9 cellular contexts compared by ENCODE assay signal in the genomic region with DNA sequence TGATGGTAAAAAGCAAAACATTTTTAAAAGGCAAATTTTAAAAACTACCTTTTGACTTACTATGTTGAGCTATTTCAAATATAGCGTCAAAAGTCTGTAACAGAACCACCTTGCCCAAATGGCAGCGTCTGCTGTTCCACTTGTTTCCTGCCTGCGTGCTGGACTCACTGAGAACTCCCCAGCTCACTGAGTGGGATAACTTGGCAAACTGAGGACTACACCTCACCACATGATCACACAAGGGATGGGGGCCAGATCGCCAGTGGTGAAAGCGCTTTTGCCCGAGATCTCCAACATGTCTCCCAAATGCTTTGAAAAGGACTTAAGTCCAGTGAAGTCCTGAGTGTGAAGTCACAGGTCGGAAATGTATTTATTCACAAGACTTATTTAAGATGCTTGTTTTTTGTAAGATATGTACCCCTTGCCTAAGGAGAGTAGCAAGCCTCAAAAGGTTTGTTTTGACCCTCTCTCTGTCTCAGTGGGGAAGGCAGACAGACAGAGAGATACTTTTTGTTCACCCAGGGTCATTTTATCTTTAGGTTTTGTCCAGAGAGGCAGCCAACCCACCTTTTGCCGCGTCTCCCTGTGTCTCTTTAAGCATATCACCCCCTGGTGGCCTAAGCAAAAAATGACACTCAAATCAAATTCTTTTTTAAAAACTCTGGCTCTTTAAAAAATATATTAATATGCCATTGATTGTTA.
DNase-seq lines count a peak whose midpoint lies in the region; ATAC-seq lines count a peak whose summit lies in the region.
"Had no signal": no experiment of that assay in that cellular context is flagged by ENCODE, and none has a peak within 500 bp of the region (broad histone marks: within the 10 kb centered on the region; RNA-seq: fewer than 3 reads in every experiment).

No MANE protein-coding gene starts in this region.

- no peak overlapping the region for H3K4me3 Mint-ChIP-seq in activated T-cell treated with anti-CD3 and anti-CD28 coated beads, Interleukin-2, amount 50 U/mL, for 4 hours
- H3K4me3 Mint-ChIP-seq in activated T-helper 1 cell treated with anti-CD3 and anti-CD28 coated beads, Interleukin-12 subunit alpha, Interleukin-12 subunit beta, Interleukin-2, Interleukin-4 antibody, amounts not matched to agents 30 ng/mL and 10 ng/mL and 1 ng/mL, durations not matched to agents 14 hours and 24 hours and 36 hours = no peak overlapping the region
- H3K4me3 Mint-ChIP-seq: activated naive CD4-positive, alpha-beta T cell treated with anti-CD3 and anti-CD28 coated beads, Interleukin-2, amount 50 U/mL, for 24 hours had no signal

- intact Hi-C loops in left cardiac atrium (cut with DNase I) = loop anchor here (2.0 to 10.0 kb wide), 2 partner anchors 327 to 331 kb away; no protein-coding TSS in a partner anchor
- intact Hi-C loops in activated T-helper 1 cell treated with anti-CD3 and anti-CD28 coated beads, Interleukin-12 subunit alpha, Interleukin-12 subunit beta, Interleukin-2, Interleukin-4 antibody, amounts not matched to agents 30 ng/mL and 10 ng/mL and 1 ng/mL, durations not matched to agents 14 hours and 24 hours and 36 hours (cut with micrococcal nuclease) = loop anchor here (1.0 kb wide), 1 partner anchor 331 kb away; no protein-coding TSS in a partner anchor

- peak in 1 of 2 donors; percentile 46 for ATAC-seq in left cardiac atrium
- ATAC-seq in activated T-cell treated with anti-CD3 and anti-CD28 coated beads, Interleukin-2, amount 50 U/mL, for 4 hours = no peak

- H3K4me1 Mint-ChIP-seq in activated T-cell treated with anti-CD3 and anti-CD28 coated beads, Interleukin-2, amount 50 U/mL, for 4 hours (ENCODE audit: low read depth) = no peaks in the 10 kb centered on the region
- no peaks in the 10 kb centered on the region for H3K4me1 Mint-ChIP-seq in activated T-helper 1 cell treated with anti-CD3 and anti-CD28 coated beads, Interleukin-12 subunit alpha, Interleukin-12 subunit beta, Interleukin-2, Interleukin-4 antibody, amounts not matched to agents 30 ng/mL and 10 ng/mL and 1 ng/mL, durations not matched to agents 14 hours and 24 hours and 36 hours (ENCODE audit: low read depth)
- H3K4me1 Mint-ChIP-seq: activated naive CD4-positive, alpha-beta T cell treated with anti-CD3 and anti-CD28 coated beads, Interleukin-2, amount 50 U/mL, for 24 hours had no signal

- H3K27me3 Mint-ChIP-seq in activated T-cell treated with anti-CD3 and anti-CD28 coated beads, Interleukin-2, amount 50 U/mL, for 4 hours (ENCODE audit: low read depth) = no peaks in the 10 kb centered on the region
- peaks cover 2% of the 10 kb centered on the region for H3K27me3 Mint-ChIP-seq in activated T-helper 1 cell treated with anti-CD3 and anti-CD28 coated beads, Interleukin-12 subunit alpha, Interleukin-12 subunit beta, Interleukin-2, Interleukin-4 antibody, amounts not matched to agents 30 ng/mL and 10 ng/mL and 1 ng/mL, durations not matched to agents 14 hours and 24 hours and 36 hours (ENCODE audit: insufficient read depth)

- no peaks in the 10 kb centered on the region for H3K36me3 Mint-ChIP-seq in activated T-cell treated with anti-CD3 and anti-CD28 coated beads, Interleukin-2, amount 50 U/mL, for 4 hours (ENCODE audit: insufficient read depth)
- no peaks in the 10 kb centered on the region for H3K36me3 Mint-ChIP-seq in activated T-helper 1 cell treated with anti-CD3 and anti-CD28 coated beads, Interleukin-12 subunit alpha, Interleukin-12 subunit beta, Interleukin-2, Interleukin-4 antibody, amounts not matched to agents 30 ng/mL and 10 ng/mL and 1 ng/mL, durations not matched to agents 14 hours and 24 hours and 36 hours (ENCODE audit: low read depth)
- H3K36me3 Mint-ChIP-seq: activated naive CD4-positive, alpha-beta T cell treated with anti-CD3 and anti-CD28 coated beads, Interleukin-2, amount 50 U/mL, for 24 hours had no signal

- DNase-seq in SHP77 (lab: John Stamatoyannopoulos, UW) (peak; percentile 21 to 35), SHP77 treated with DMSO at 0.1 percent for 48 hours (lab: John Stamatoyannopoulos, UW) (no peak), HuH-7 (ENCODE audit: low spot score) (peak; percentile 4), SW480 (ENCODE audit: low spot score) (peak; percentile 43), left cardiac atrium (peak; percentile 40)
- DNase-seq in stimulated activated CD8-positive, alpha-beta memory T cell treated with anti-CD3 and anti-CD28 coated beads, Interleukin-4, amount 100 ng/mL, for 48 hours = peak; percentile 24
- no peak for DNase-seq in activated T-cell treated with anti-CD3 and anti-CD28 coated beads, Interleukin-2, amount 50 U/mL, for 4 hours
- no peak for DNase-seq in activated T-helper 1 cell treated with anti-CD3 and anti-CD28 coated beads, Interleukin-12 subunit alpha, Interleukin-12 subunit beta, Interleukin-2, Interleukin-4 antibody, amounts not matched to agents 30 ng/mL and 10 ng/mL and 1 ng/mL, durations not matched to agents 14 hours and 24 hours and 36 hours (ENCODE audit: low spot score)

- H3K27ac Mint-ChIP-seq in activated T-helper 1 cell treated with anti-CD3 and anti-CD28 coated beads, Interleukin-12 subunit alpha, Interleukin-12 subunit beta, Interleukin-2, Interleukin-4 antibody, amounts not matched to agents 30 ng/mL and 10 ng/mL and 1 ng/mL, durations not matched to agents 14 hours and 24 hours and 36 hours = no peak overlapping the region
- H3K27ac Mint-ChIP-seq: activated naive CD4-positive, alpha-beta T cell treated with anti-CD3 and anti-CD28 coated beads, Interleukin-2, amount 50 U/mL, for 24 hours had no signal

- H3K9me3 Mint-ChIP-seq in activated T-cell treated with anti-CD3 and anti-CD28 coated beads, Interleukin-2, amount 50 U/mL, for 4 hours = no peaks in the 10 kb centered on the region
- no peaks in the 10 kb centered on the region for H3K9me3 Mint-ChIP-seq in activated T-helper 1 cell treated with anti-CD3 and anti-CD28 coated beads, Interleukin-12 subunit alpha, Interleukin-12 subunit beta, Interleukin-2, Interleukin-4 antibody, amounts not matched to agents 30 ng/mL and 10 ng/mL and 1 ng/mL, durations not matched to agents 14 hours and 24 hours and 36 hours
- H3K9me3 Mint-ChIP-seq: activated naive CD4-positive, alpha-beta T cell treated with anti-CD3 and anti-CD28 coated beads, Interleukin-2, amount 50 U/mL, for 24 hours had no signal

Comparison
In these comparisons a context has a peak if more than half of its experiments do, and no peak if none do; other contexts are left out.
1. DNase-seq: peak in SHP77 (2 of 2), HuH-7 (single experiment), SW480 (single experiment), left cardiac atrium (single experiment) and stimulated activated CD8-positive, alpha-beta memory T cell treated with anti-CD3 and anti-CD28 coated beads, Interleukin-4, amount 100 ng/mL, for 48 hours (single experiment); none in SHP77 treated with DMSO at 0.1 percent for 48 hours (single experiment), activated T-cell treated with anti-CD3 and anti-CD28 coated beads, Interleukin-2, amount 50 U/mL, for 4 hours (single experiment) and activated T-helper 1 cell treated with anti-CD3 and anti-CD28 coated beads, Interleukin-12 subunit alpha, Interleukin-12 subunit beta, Interleukin-2, Interleukin-4 antibody, amounts not matched to agents 30 ng/mL and 10 ng/mL and 1 ng/mL, durations not matched to agents 14 hours and 24 hours and 36 hours (single experiment).